ENCODE assay signal across 8 cellular contexts in the genomic region with DNA sequence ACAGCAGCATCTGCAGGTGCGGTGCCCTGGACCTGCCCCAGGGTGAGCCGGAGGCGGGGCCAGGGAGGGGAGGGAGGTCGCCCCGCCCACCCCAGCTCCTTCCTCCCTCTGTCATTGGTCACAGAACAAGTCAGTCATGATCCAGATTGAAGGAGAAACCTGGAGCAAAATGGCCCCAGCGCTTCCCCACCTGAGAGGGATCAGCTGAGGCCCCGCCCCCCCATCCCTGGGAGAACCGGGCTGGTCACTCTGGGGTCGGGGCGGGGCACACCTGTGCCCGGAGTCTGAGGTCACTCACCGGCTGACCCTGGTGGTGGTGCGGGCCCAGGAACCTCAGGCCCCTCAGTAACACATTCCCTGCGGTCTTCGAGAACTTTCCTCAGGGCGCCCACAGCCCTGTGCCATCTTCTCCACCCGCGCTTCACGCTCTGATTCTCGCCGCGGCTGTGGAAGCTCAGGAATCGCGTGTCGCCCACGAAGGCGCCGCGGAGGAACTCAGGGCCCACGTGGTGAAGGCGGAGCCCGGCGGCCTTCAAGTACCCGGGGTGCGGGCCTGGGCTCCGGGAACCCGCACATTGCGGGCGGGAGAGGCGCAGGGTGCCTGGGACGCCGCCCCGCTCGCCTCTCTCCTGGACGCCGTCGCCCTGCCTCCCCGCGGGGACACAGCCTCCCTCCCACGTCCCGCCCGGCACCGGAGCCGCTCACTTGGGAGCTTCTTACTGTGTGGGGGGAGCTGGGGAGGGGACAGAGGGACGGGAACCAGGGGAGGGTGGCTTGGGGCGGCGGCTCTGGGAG. TPM values are rescaled to one million over a fixed set of nuclear protein-coding genes. Genes with fewer than 3 reads are reported as not detected.
DNase-seq lines count a peak whose midpoint lies in the region; ATAC-seq and TF ChIP-seq lines count a peak whose summit lies in the region.

No MANE protein-coding gene starts in this region.

- H3K27me3 ChIP-seq in smooth muscle cell (ENCODE audit: low read depth): peaks cover 21% of the 10 kb centered on the region

- H3K9me3 ChIP-seq in smooth muscle cell (replicated peaks; ENCODE audit: low read depth): no peaks in the 10 kb centered on the region

- H3K36me3 ChIP-seq in smooth muscle cell (ENCODE audit: low read depth): no peaks in the 10 kb centered on the region

- no peak overlapping the region for H3K27ac ChIP-seq in smooth muscle cell (ENCODE audit: low read depth)

- no peak for TF ChIP-seq CTCF in smooth muscle cell (IDR thresholded peaks at IDR 0.05; ENCODE audit: borderline replicate concordance, insufficient read depth, poor library complexity, severe bottlenecking)
- no peak for TF ChIP-seq CTCF in omental fat pad (IDR thresholded peaks at IDR 0.05)

- no peak overlapping the region for H3K4me3 ChIP-seq in smooth muscle cell

- DNase-seq in LoVo (ENCODE audit: low spot score): peak; percentile 9
- DNase-seq in activated CD8-positive, alpha-beta memory T cell treated with anti-CD3 and anti-CD28 coated beads, Interleukin-2, amount 50 U/mL, for 1 hour (ENCODE audit: extremely low read depth): peak; percentile 38
- peak; percentile 28 for DNase-seq in glomerular visceral epithelial cell (ENCODE audit: extremely low spot score)
- DNase-seq in smooth muscle cell (lab: John Stamatoyannopoulos, UW; ENCODE audit: unreplicated experiment): no peak
- DNase-seq in NCI-H1105 (lab: John Stamatoyannopoulos, UW): no peak
- DNase-seq in omental fat pad (ENCODE audit: low spot score): no peak
- DNase-seq in mesenteric fat pad (ENCODE audit: low spot score): no peak

- peak overlapping the region; percentile 57 for H3K4me2 ChIP-seq in smooth muscle cell

- 0% methylated on average over 3 of the region's 57 CpGs for WGBS in smooth muscle cell (ENCODE audit: low lambda C conversion rate)

- no peaks in the 10 kb centered on the region for H4K20me1 ChIP-seq in smooth muscle cell (ENCODE audit: low read depth)

- ATAC-seq in GM18868 (IDR thresholded peaks at IDR 0.05; ENCODE audit: unreplicated experiment) (no peak), omental fat pad (ENCODE audit: low FRiP score) (no peak)

- H3K4me1 ChIP-seq in smooth muscle cell (ENCODE audit: low read depth): no peaks in the 10 kb centered on the region

- no peaks in the 10 kb centered on the region for H3K79me2 ChIP-seq in smooth muscle cell (ENCODE audit: low read depth)

- H3F3A ChIP-seq in smooth muscle cell (ENCODE audit: low read depth): no peaks in the 10 kb centered on the region

- H3K9ac ChIP-seq in smooth muscle cell (ENCODE audit: low read depth): no peak overlapping the region

- no peak overlapping the region for H2AFZ ChIP-seq in smooth muscle cell (ENCODE audit: low read depth)

RNA-seq across cellular contexts. Expression of gene HLA-C, which starts 36.4 kb away (rescaled TPM):
- total RNA-seq in smooth muscle cell (209 and 256 TPM in 2 replicates), omental fat pad (100 to 1,000 TPM; 210 to 923 (median 462) TPM), mesenteric fat pad (425 TPM)
- 387 and 404 TPM in 2 replicates for polyA plus RNA-seq in smooth muscle cell

RNA-seq across cellular contexts. Expression of gene HLA-B, which starts 48.7 kb away (rescaled TPM):
- total RNA-seq in smooth muscle cell: 238 and 2,794 TPM in 2 replicates
- polyA plus RNA-seq in smooth muscle cell: 605 and 646 TPM in 2 replicates
- 1,000 to 10,000 TPM in 2 of 4 donors, 100 to 1,000 TPM in 2; 719 to 1,698 (median 1,160) TPM for total RNA-seq in omental fat pad
- total RNA-seq in mesenteric fat pad: 914 TPM

Comparison
In these comparisons a context has a peak if more than half of its experiments do, and no peak if none do; other contexts are left out.
1. DNase-seq: peak in LoVo (single experiment), activated CD8-positive, alpha-beta memory T cell treated with anti-CD3 and anti-CD28 coated beads, Interleukin-2, amount 50 U/mL, for 1 hour (single experiment) and glomerular visceral epithelial cell (single experiment); none in smooth muscle cell (single experiment), NCI-H1105 (single experiment), omental fat pad (single experiment) and mesenteric fat pad (single experiment).